ENCODE assay signal across 20 cellular contexts in genomic region chr13:26600345-26600761, GRCh38. TPM values are rescaled to one million over a fixed set of nuclear protein-coding genes. Genes with fewer than 3 reads are reported as not detected.
DNase-seq lines count a peak whose midpoint lies in the region; ATAC-seq, FAIRE-seq and TF ChIP-seq lines count a peak whose summit lies in the region.
"Had no signal": no experiment of that assay in that cellular context is flagged by ENCODE, and none has a peak within 500 bp of the region (broad histone marks: within the 10 kb centered on the region; RNA-seq: fewer than 3 reads in every experiment).

No MANE protein-coding gene starts in this region.

- H3K9ac ChIP-seq in astrocyte (ENCODE audit: low read length): no peak overlapping the region

- H3K9me3 ChIP-seq in astrocyte (ENCODE audit: insufficient read depth, low read depth, low read length) (no peaks in the 10 kb centered on the region), upper lobe of right lung (no peaks in the 10 kb centered on the region)

- no peaks in the 10 kb centered on the region for H3K27me3 Mint-ChIP-seq in astrocyte (ENCODE audit: low read depth, unreplicated experiment)
- H3K27me3 Mint-ChIP-seq in type B pancreatic cell: no peaks in the 10 kb centered on the region

- H3K27ac Mint-ChIP-seq in astrocyte (ENCODE audit: unreplicated experiment) (no peak overlapping the region), type B pancreatic cell (no peak overlapping the region)

- peaks cover 41% of the 10 kb centered on the region for H4K20me1 ChIP-seq in astrocyte (ENCODE audit: insufficient read depth, low read length)

- H3K9me3 Mint-ChIP-seq in astrocyte (ENCODE audit: unreplicated experiment) (peaks cover 6% of the 10 kb centered on the region), type B pancreatic cell (peaks cover 4% of the 10 kb centered on the region)

- H3K79me2 ChIP-seq in astrocyte (ENCODE audit: insufficient read depth, low read length): peaks cover 41% of the 10 kb centered on the region

- H3K4me1 Mint-ChIP-seq in astrocyte (ENCODE audit: low read depth, unreplicated experiment) (peaks cover 20% of the 10 kb centered on the region), type B pancreatic cell (ENCODE audit: unreplicated experiment) (peaks cover 47% of the 10 kb centered on the region)
- H3K4me1 Mint-ChIP-seq: central memory CD8-positive, alpha-beta T cell had no signal

- H3K27ac ChIP-seq in astrocyte (ENCODE audit: low read depth, low read length): no peak overlapping the region
- no peak overlapping the region for H3K27ac ChIP-seq in upper lobe of right lung
- no peak overlapping the region for H3K27ac ChIP-seq in brain microvascular endothelial cell

- TF ChIP-seq CTCF in astrocyte (IDR thresholded peaks at IDR 0.05; ENCODE audit: insufficient read depth, low read depth, low read length) (no peak), upper lobe of right lung (IDR thresholded peaks at IDR 0.05) (no peak), brain microvascular endothelial cell (IDR thresholded peaks at IDR 0.05; ENCODE audit: low read depth, low read length, missing control alignments) (no peak), type B pancreatic cell (conservative IDR thresholded peaks at IDR 0.05) (no peak)

- H3K4me3 ChIP-seq in astrocyte (ENCODE audit: insufficient read depth, low read depth, low read length) (no peak overlapping the region), upper lobe of right lung (no peak overlapping the region), brain microvascular endothelial cell (ENCODE audit: low read depth, low read length) (no peak overlapping the region)

- no peaks in the 10 kb centered on the region for H3K27me3 ChIP-seq in astrocyte (ENCODE audit: insufficient read depth, low read length)
- H3K27me3 ChIP-seq in upper lobe of right lung: no peaks in the 10 kb centered on the region
- no peaks in the 10 kb centered on the region for H3K27me3 ChIP-seq in brain microvascular endothelial cell (replicated peaks)

- peak overlapping the region; percentile 20 for H3K4me3 Mint-ChIP-seq in astrocyte (ENCODE audit: unreplicated experiment)
- no peak overlapping the region for H3K4me3 Mint-ChIP-seq in type B pancreatic cell
- H3K4me3 Mint-ChIP-seq: central memory CD8-positive, alpha-beta T cell had no signal

- peak; percentile 25 for ATAC-seq in Right ventricle myocardium superior (ENCODE audit: poor library complexity)
- peak; percentile 47 for ATAC-seq in upper lobe of right lung

- peaks cover 29% of the 10 kb centered on the region for H3K4me1 ChIP-seq in astrocyte (ENCODE audit: insufficient read depth, low read length)
- H3K4me1 ChIP-seq in upper lobe of right lung: peaks cover 10% of the 10 kb centered on the region

- DNase-seq in Right ventricle myocardium superior (no peak), cardiac septum (ENCODE audit: low spot score) (no peak), astrocyte (ENCODE audit: low read depth) (peak; percentile 20), iris pigment epithelial cell (ENCODE audit: low read depth) (peak; percentile 25), upper lobe of right lung (no peak), brain microvascular endothelial cell (no peak), type B pancreatic cell (ENCODE audit: extremely low spot score, unreplicated experiment) (no peak)
- no peak for DNase-seq in activated CD4-positive, alpha-beta T cell treated with anti-CD3 and anti-CD28 coated beads for 1 hour
- DNase-seq: activated CD4-positive, alpha-beta T cell treated with anti-CD3 and anti-CD28 coated beads, Interleukin-2, amount 50 U/mL, for 4 hours; activated effector memory CD4-positive, alpha-beta T cell treated with anti-CD3 and anti-CD28 coated beads, Interleukin-2, amount 50 U/mL, for 16 hours; amniotic stem cell; C1 segment of cervical spinal cord; Calu3; erythroblast; NCI-H1417 treated with DMSO at 0.1 percent for 48 hours; stimulated activated CD8-positive, alpha-beta memory T cell treated with anti-CD3 and anti-CD28 coated beads, Interleukin-4, amount 100 ng/mL, for 48 hours had no signal

- H3K36me3 Mint-ChIP-seq in astrocyte (ENCODE audit: low read depth, unreplicated experiment): no peaks in the 10 kb centered on the region
- H3K36me3 Mint-ChIP-seq in type B pancreatic cell: no peaks in the 10 kb centered on the region

- H3K4me2 ChIP-seq in astrocyte (ENCODE audit: low read length): peak overlapping the region; percentile 7

- peak; percentile 17 for FAIRE-seq in astrocyte (lab: Jason Lieb, UNC)
- FAIRE-seq: A204.1, urothelium cell line had no signal

- H3K36me3 ChIP-seq in astrocyte (ENCODE audit: insufficient read depth, low read length) (no peaks in the 10 kb centered on the region), upper lobe of right lung (no peaks in the 10 kb centered on the region), brain microvascular endothelial cell (replicated peaks) (no peaks in the 10 kb centered on the region)

- in situ Hi-C loops in brain microvascular endothelial cell (cut with HindIII; ENCODE audit: low pct_ligation_motif_present, low sequenced_read_pairs): no loop called here

- no peak overlapping the region for H2AFZ ChIP-seq in astrocyte (ENCODE audit: low read depth, low read length)

- intact Hi-C loops in Right ventricle myocardium superior (cut with DNase I): no loop called here
- intact Hi-C loops in cardiac septum (cut with DNase I): no loop called here
- intact Hi-C loops in upper lobe of right lung (cut with DNase I): no loop called here

RNA-seq across cellular contexts. Expression of gene WASF3, which starts 42.9 kb away (rescaled TPM):
- total RNA-seq in Right ventricle myocardium superior (10.5 TPM), cardiac septum (7.4 TPM), astrocyte (19.7 and 25.8 TPM in 2 replicates), upper lobe of right lung (27.9 TPM), type B pancreatic cell (ENCODE audit: low replicate concordance) (15.2 and 40.2 TPM in 2 replicates)
- total RNA-seq: T-helper 1 cell treated with Interleukin-12 subunit alpha and Interleukin-12 subunit beta and Interleukin-4 antibody, amounts not matched to agents 30 ng/mL and 1 ng/mL, for 36 hours had no signal

Comparison
In these comparisons a context has a peak if more than half of its experiments do, and no peak if none do; other contexts are left out.
1. DNase-seq: peak in astrocyte (single experiment) and iris pigment epithelial cell (single experiment); none in Right ventricle myocardium superior (single experiment), cardiac septum (single experiment), upper lobe of right lung (single experiment), activated CD4-positive, alpha-beta T cell treated with anti-CD3 and anti-CD28 coated beads for 1 hour (single experiment), brain microvascular endothelial cell (single experiment) and type B pancreatic cell (single experiment).